15 cellular contexts compared by ENCODE assay signal in genomic region chr14:42353315-42353714, GRCh38.
DNase-seq lines count a peak whose midpoint lies in the region; ATAC-seq and TF ChIP-seq lines count a peak whose summit lies in the region.
"Had no signal": no experiment of that assay in that cellular context is flagged by ENCODE, and none has a peak within 500 bp of the region (broad histone marks: within the 10 kb centered on the region; RNA-seq: fewer than 3 reads in every experiment).

No MANE protein-coding gene starts in this region.

- no CpG with 5 or more reads among the region's 2 CpGs for WGBS in mesendoderm (ENCODE audit: extremely low coverage, insufficient coverage, low lambda C conversion rate)

- H2AFZ ChIP-seq in neural cell (ENCODE audit: low read depth, low read length): no peak overlapping the region

- no peak overlapping the region for H2AK5ac ChIP-seq in mesendoderm (ENCODE audit: low read length)

- DNase-seq in mesendoderm (no peak), posterior cingulate gyrus (no peak)
- no peak for DNase-seq in activated CD8-positive, alpha-beta T cell treated with anti-CD3 and anti-CD28 coated beads, Interleukin-2, amount 10 ng/mL, durations not matched to agents 7 days and 5 days
- DNase-seq: activated CD4-positive, alpha-beta T cell treated with anti-CD3 and anti-CD28 coated beads, Interleukin-2, amount 10 ng/mL, durations not matched to agents 7 days and 5 days; CD4-positive, CD25-positive, alpha-beta regulatory T cell; NCI-H226; nucleus accumbens had no signal

- no peaks in the 10 kb centered on the region for H3K9me3 Mint-ChIP-seq in activated CD8-positive, alpha-beta T cell treated with anti-CD3 and anti-CD28 coated beads, Interleukin-2, amount 10 ng/mL, durations not matched to agents 7 days and 5 days (ENCODE audit: insufficient read depth)
- H3K9me3 Mint-ChIP-seq: dendritic cell treated with granulocyte-macrophage colony-stimulating factor and Interleukin-4, amounts not matched to agents 40 ng/mL and 50 ng/mL, for 4 days had no signal

- H2BK15ac ChIP-seq in mesendoderm (replicated peaks; ENCODE audit: low read depth): no peak overlapping the region

- peak; percentile 89 for ATAC-seq in GM18907 (IDR thresholded peaks at IDR 0.05; ENCODE audit: unreplicated experiment)
- peak; percentile 86 for ATAC-seq in HG02623 (IDR thresholded peaks at IDR 0.05; ENCODE audit: unreplicated experiment)
- peak; percentile 87 for ATAC-seq in HG03469 (IDR thresholded peaks at IDR 0.05; ENCODE audit: unreplicated experiment)
- no peak for ATAC-seq in activated CD8-positive, alpha-beta T cell treated with anti-CD3 and anti-CD28 coated beads, Interleukin-2, amount 10 ng/mL, durations not matched to agents 7 days and 5 days
- no peak for ATAC-seq in HG02840 (IDR thresholded peaks at IDR 0.05; ENCODE audit: low FRiP score, unreplicated experiment)

- H3K27me3 Mint-ChIP-seq in activated CD8-positive, alpha-beta T cell treated with anti-CD3 and anti-CD28 coated beads, Interleukin-2, amount 10 ng/mL, durations not matched to agents 7 days and 5 days (ENCODE audit: low read depth): no peaks in the 10 kb centered on the region
- H3K27me3 Mint-ChIP-seq: activated CD4-positive, alpha-beta T cell treated with anti-CD3 and anti-CD28 coated beads, Interleukin-2, amount 10 ng/mL, durations not matched to agents 7 days and 5 days; CD4-positive, CD25-positive, alpha-beta regulatory T cell; dendritic cell treated with granulocyte-macrophage colony-stimulating factor and Interleukin-4, amounts not matched to agents 40 ng/mL and 50 ng/mL, for 4 days had no signal

- H3K4me3 ChIP-seq in neural cell (ENCODE audit: low read length) (no peak overlapping the region), mesendoderm (ENCODE audit: low read length) (no peak overlapping the region)
- H3K4me3 ChIP-seq: smooth muscle cell had no signal

- no peaks in the 10 kb centered on the region for H3K4me1 Mint-ChIP-seq in activated CD8-positive, alpha-beta T cell treated with anti-CD3 and anti-CD28 coated beads, Interleukin-2, amount 10 ng/mL, durations not matched to agents 7 days and 5 days (ENCODE audit: low read depth)
- H3K4me1 Mint-ChIP-seq: activated CD4-positive, alpha-beta T cell treated with anti-CD3 and anti-CD28 coated beads, Interleukin-2, amount 10 ng/mL, durations not matched to agents 7 days and 5 days; CD4-positive, CD25-positive, alpha-beta regulatory T cell had no signal

- no peak overlapping the region for H3K23ac ChIP-seq in mesendoderm (ENCODE audit: low read length)

- H3K79me2 ChIP-seq in neural cell (replicated peaks; ENCODE audit: insufficient read depth, low read length) (no peaks in the 10 kb centered on the region), mesendoderm (ENCODE audit: control insufficient read depth, insufficient read depth, low read length) (no peaks in the 10 kb centered on the region)

- no peak overlapping the region for H3K4me3 Mint-ChIP-seq in activated CD8-positive, alpha-beta T cell treated with anti-CD3 and anti-CD28 coated beads, Interleukin-2, amount 10 ng/mL, durations not matched to agents 7 days and 5 days
- H3K4me3 Mint-ChIP-seq: activated CD4-positive, alpha-beta T cell treated with anti-CD3 and anti-CD28 coated beads, Interleukin-2, amount 10 ng/mL, durations not matched to agents 7 days and 5 days; CD4-positive, CD25-positive, alpha-beta regulatory T cell; dendritic cell treated with granulocyte-macrophage colony-stimulating factor and Interleukin-4, amounts not matched to agents 40 ng/mL and 50 ng/mL, for 4 days had no signal

- H3K27ac ChIP-seq in neural cell (ENCODE audit: low read length) (peak overlapping the region; percentile 21), mesendoderm (ENCODE audit: low read depth, low read length) (no peak overlapping the region)
- H3K27ac ChIP-seq: RWPE1 had no signal

- H3K4me1 ChIP-seq in mesendoderm (ENCODE audit: control insufficient read depth, low read depth, low read length): no peaks in the 10 kb centered on the region

- H3F3A ChIP-seq in neural cell (ENCODE audit: insufficient read depth, low read length, poor library complexity, severe bottlenecking): no peaks in the 10 kb centered on the region

- no peak overlapping the region for H4K8ac ChIP-seq in mesendoderm (ENCODE audit: low read depth, low read length)

- H3K27me3 ChIP-seq in neural cell (ENCODE audit: insufficient read depth, low read depth, low read length) (no peaks in the 10 kb centered on the region), mesendoderm (ENCODE audit: insufficient read depth, low read length, poor library complexity) (no peaks in the 10 kb centered on the region)

- TF ChIP-seq CTCF in neural cell (IDR thresholded peaks at IDR 0.05; ENCODE audit: poor library complexity, severe bottlenecking): no peak

- H3K9me2 ChIP-seq in neural cell (ENCODE audit: insufficient read depth, low read length): no peaks in the 10 kb centered on the region

- H3K36me3 Mint-ChIP-seq in activated CD8-positive, alpha-beta T cell treated with anti-CD3 and anti-CD28 coated beads, Interleukin-2, amount 10 ng/mL, durations not matched to agents 7 days and 5 days (ENCODE audit: low read depth): no peaks in the 10 kb centered on the region
- H3K36me3 Mint-ChIP-seq: CD4-positive, CD25-positive, alpha-beta regulatory T cell had no signal

- no peak overlapping the region for H2BK120ac ChIP-seq in mesendoderm (ENCODE audit: low read depth, low read length)

- no peak for TF ChIP-seq RAD21 in neural cell (conservative IDR thresholded peaks at IDR 0.05)

- H4K5ac ChIP-seq in mesendoderm (ENCODE audit: low read length): no peak overlapping the region

- TF ChIP-seq EP300 in neural cell (conservative IDR thresholded peaks at IDR 0.05; ENCODE audit: poor library complexity, severe bottlenecking): peak; percentile 59

- no peak overlapping the region for H3K27ac Mint-ChIP-seq in activated CD8-positive, alpha-beta T cell treated with anti-CD3 and anti-CD28 coated beads, Interleukin-2, amount 10 ng/mL, durations not matched to agents 7 days and 5 days
- H3K27ac Mint-ChIP-seq: activated CD4-positive, alpha-beta T cell treated with anti-CD3 and anti-CD28 coated beads, Interleukin-2, amount 10 ng/mL, durations not matched to agents 7 days and 5 days; CD4-positive, CD25-positive, alpha-beta regulatory T cell; dendritic cell treated with granulocyte-macrophage colony-stimulating factor and Interleukin-4, amounts not matched to agents 40 ng/mL and 50 ng/mL, for 4 days had no signal

- no peaks in the 10 kb centered on the region for H3K79me1 ChIP-seq in mesendoderm (ENCODE audit: low read length)

- no peak overlapping the region for H3K56ac ChIP-seq in mesendoderm (ENCODE audit: low read length)

- H3K4ac ChIP-seq in mesendoderm (ENCODE audit: low read depth, low read length): no peak overlapping the region

- H3K36me3 ChIP-seq in neural cell (ENCODE audit: insufficient read depth, low read length) (no peaks in the 10 kb centered on the region), mesendoderm (ENCODE audit: control insufficient read depth, insufficient read depth, low read length) (no peaks in the 10 kb centered on the region)

- CTCF ChIA-PET in activated CD8-positive, alpha-beta T cell treated with anti-CD3 and anti-CD28 coated beads, Interleukin-2, amount 10 ng/mL, durations not matched to agents 7 days and 5 days (lab: Charles Lee): no interaction called here

- H3K9ac ChIP-seq in neural cell (ENCODE audit: low read length) (no peak overlapping the region), mesendoderm (ENCODE audit: low read length) (no peak overlapping the region)

- POLR2A ChIA-PET in activated CD8-positive, alpha-beta T cell treated with anti-CD3 and anti-CD28 coated beads, Interleukin-2, amount 10 ng/mL, durations not matched to agents 7 days and 5 days (lab: Charles Lee): no interaction called here

- intact Hi-C loops in posterior cingulate gyrus (cut with DNase I): no loop called here

- no peak overlapping the region for H3K18ac ChIP-seq in mesendoderm (ENCODE audit: low read length)

- H2BK5ac ChIP-seq in mesendoderm (ENCODE audit: low read length): no peak overlapping the region

- H3K9me3 ChIP-seq in neural cell (ENCODE audit: low read length): no peaks in the 10 kb centered on the region

- no peaks in the 10 kb centered on the region for H4K20me1 ChIP-seq in neural cell (ENCODE audit: insufficient read depth)

- peak overlapping the region; percentile 15 for H3K4me2 ChIP-seq in neural cell (ENCODE audit: low read length)
- H3K4me2 ChIP-seq in mesendoderm (ENCODE audit: low read length): no peak overlapping the region
- H3K4me2 ChIP-seq: smooth muscle cell had no signal

TF ChIP-seq in neural cell, 6 proteins besides CTCF, POLR2A, EP300 and RAD21:
- TF ChIP-seq TAF1 (IDR thresholded peaks at IDR 0.05; ENCODE audit: low read depth) (no peak), POLR2AphosphoS5 (IDR thresholded peaks at IDR 0.05) (peak; percentile 38)
TF ChIP-seq in neural cell: peak in this region for 1.

Comparison
In these comparisons a context has a peak if more than half of its experiments do, and no peak if none do; other contexts are left out.
1. ATAC-seq: peak in GM18907 (single experiment), HG02623 (single experiment) and HG03469 (single experiment); none in activated CD8-positive, alpha-beta T cell treated with anti-CD3 and anti-CD28 coated beads, Interleukin-2, amount 10 ng/mL, durations not matched to agents 7 days and 5 days (single experiment) and HG02840 (single experiment).